Comparison of ENCODE assay signal across 29 cellular contexts in the genomic region with DNA sequence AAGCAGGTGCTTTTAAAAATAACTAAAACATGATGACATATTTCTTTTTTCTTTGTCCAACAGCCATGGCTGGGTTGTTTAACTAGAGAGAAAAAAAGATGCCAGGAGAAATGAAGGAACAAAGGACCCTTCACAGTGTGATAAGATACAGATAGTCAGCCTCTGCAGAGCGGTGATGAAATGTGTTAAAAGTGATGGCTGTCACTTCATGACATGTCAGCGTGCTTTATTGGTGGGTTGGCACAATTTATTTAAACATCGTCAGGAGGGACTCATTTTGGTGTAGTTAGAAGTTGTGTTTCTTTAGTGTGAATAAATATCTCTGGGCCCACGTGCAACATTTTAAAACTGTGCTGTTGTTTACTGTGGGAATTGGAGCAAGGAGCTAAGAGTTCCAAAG.
"Had no signal": no experiment of that assay in that cellular context is flagged by ENCODE, and none has a peak within 500 bp of the region (broad histone marks: within the 10 kb centered on the region; RNA-seq: fewer than 3 reads in every experiment).

No MANE protein-coding gene starts in this region.

- H3K9me3 Mint-ChIP-seq: mesothelial cell of epicardium, neural crest cell, type B pancreatic cell had no signal

- H3K27ac ChIP-seq: lower lobe of right lung, neutrophil, parathyroid adenoma, psoas muscle, right atrium auricular region, right lobe of liver, tibial nerve, uterus had no signal

- H3K27me3 ChIP-seq: neutrophil, right atrium auricular region, right lobe of liver, tibial nerve, uterus had no signal

- ATAC-seq: left lobe of liver; lower lobe of right lung; natural killer cell treated with Interleukin-12 subunit alpha and Interleukin-12 subunit beta and Interleukin-15 and Interleukin-18, amount 100 ng/mL, for 72 hours; psoas muscle; right lobe of liver; stimulated activated memory B cell treated with anti-CD40 and anti-IgM and Interleukin-4, amounts not matched to agents 10 μg/mL and 1 μg/mL and 100 μg/mL, for 72 hours; stimulated activated naive CD8-positive, alpha-beta T cell treated with anti-CD3 and anti-CD28 coated beads, Interleukin-15, amount 100 ng/mL, for 72 hours had no signal

- H3K27me3 Mint-ChIP-seq: naive B cell; natural killer cell treated with Interleukin-12 subunit alpha and Interleukin-12 subunit beta and Interleukin-15 and Interleukin-18, amount 100 ng/mL, for 72 hours; stimulated activated memory B cell treated with anti-CD40 and anti-IgM and Interleukin-4, amounts not matched to agents 10 μg/mL and 1 μg/mL and 100 μg/mL, for 72 hours; stimulated activated naive CD8-positive, alpha-beta T cell treated with anti-CD3 and anti-CD28 coated beads, Interleukin-15, amount 100 ng/mL, for 72 hours had no signal

- H3K79me2 ChIP-seq: parathyroid adenoma had no signal

- H2AFZ ChIP-seq: parathyroid adenoma had no signal

- H3K4me3 Mint-ChIP-seq: mesothelial cell of epicardium; naive B cell; natural killer cell treated with Interleukin-12 subunit alpha and Interleukin-12 subunit beta and Interleukin-15 and Interleukin-18, amount 100 ng/mL, for 72 hours; neural crest cell; stimulated activated memory B cell treated with anti-CD40 and anti-IgM and Interleukin-4, amounts not matched to agents 10 μg/mL and 1 μg/mL and 100 μg/mL, for 72 hours; stimulated activated naive CD8-positive, alpha-beta T cell treated with anti-CD3 and anti-CD28 coated beads, Interleukin-15, amount 100 ng/mL, for 72 hours; type B pancreatic cell had no signal

- H3K9ac ChIP-seq: parathyroid adenoma had no signal

- DNase-seq: hippocampal formation; kidney glomerular epithelial cell; left cardiac atrium; lower lobe of right lung; mammary epithelial cell; mesenchymal stem cell; naive B cell; occipital lobe; psoas muscle; right lobe of liver; stimulated activated CD4-positive, alpha-beta T cell treated with anti-CD3 and anti-CD28 coated beads, Interleukin-1b, Interleukin-23, amount 100 ng/mL, for 48 hours; stimulated activated CD4-positive, alpha-beta T cell treated with anti-CD3 and anti-CD28 coated beads, Interleukin-2, amount 100 ng/mL, for 48 hours; stimulated activated CD4-positive, alpha-beta T cell treated with anti-CD3 and anti-CD28 coated beads, Interleukin-4, amount 100 ng/mL, for 4 hours; stimulated activated CD8-positive, alpha-beta memory T cell treated with anti-CD3 and anti-CD28 coated beads, Interleukin-4, amount 100 ng/mL, for 48 hours; stimulated activated naive CD4-positive, alpha-beta T cell treated with Interleukin-2 at 50 U/mL for 16 hours; stimulated activated naive CD8-positive, alpha-beta T cell treated with anti-CD3 and anti-CD28 coated beads, Interleukin-15, amount 100 ng/mL, for 72 hours; substantia nigra; uterus had no signal

- H3K27ac Mint-ChIP-seq: mesothelial cell of epicardium; naive B cell; natural killer cell treated with Interleukin-12 subunit alpha and Interleukin-12 subunit beta and Interleukin-15 and Interleukin-18, amount 100 ng/mL, for 72 hours; stimulated activated memory B cell treated with anti-CD40 and anti-IgM and Interleukin-4, amounts not matched to agents 10 μg/mL and 1 μg/mL and 100 μg/mL, for 72 hours; stimulated activated naive CD8-positive, alpha-beta T cell treated with anti-CD3 and anti-CD28 coated beads, Interleukin-15, amount 100 ng/mL, for 72 hours; type B pancreatic cell had no signal

- H3K4me1 Mint-ChIP-seq: neural crest cell had no signal

- H3K36me3 Mint-ChIP-seq: mesothelial cell of epicardium; naive B cell; natural killer cell treated with Interleukin-12 subunit alpha and Interleukin-12 subunit beta and Interleukin-15 and Interleukin-18, amount 100 ng/mL, for 72 hours; stimulated activated memory B cell treated with anti-CD40 and anti-IgM and Interleukin-4, amounts not matched to agents 10 μg/mL and 1 μg/mL and 100 μg/mL, for 72 hours; type B pancreatic cell had no signal

- H3K9me3 ChIP-seq: lower lobe of right lung, neutrophil, psoas muscle, right atrium auricular region, right lobe of liver, tibial nerve, uterus had no signal

- H3K4me3 ChIP-seq: lower lobe of right lung, psoas muscle, right atrium auricular region, right lobe of liver, smooth muscle cell, tibial nerve, uterus had no signal

- H3K36me3 ChIP-seq: lower lobe of right lung, neutrophil, right atrium auricular region, right lobe of liver, tibial nerve, uterus had no signal
